In genomic region chr1:45620588-45621500, GRCh38 we compare ENCODE assay signal across 10 cellular contexts. TPM values are rescaled to one million over a fixed set of nuclear protein-coding genes. Genes with fewer than 3 reads are reported as not detected.
DNase-seq lines count a peak whose midpoint lies in the region; ATAC-seq, FAIRE-seq and TF ChIP-seq lines count a peak whose summit lies in the region.
"Had no signal": no experiment of that assay in that cellular context is flagged by ENCODE, and none has a peak within 500 bp of the region (broad histone marks: within the 10 kb centered on the region; RNA-seq: fewer than 3 reads in every experiment).

No MANE protein-coding gene starts in this region.

- 88% methylated on average over 17 of the region's 17 CpGs for WGBS in K562 (ENCODE audit: insufficient coverage, low coverage, missing lambda C conversion rate)

- POLR2A ChIA-PET in K562 (lab: Yijun Ruan, JAX) = interaction anchor here (0.6 to 1.7 kb wide), 5 partner anchors 9 to 634 kb away, joined by 3 to 5 read pairs (median 3); partner anchors contain the start of gene PRDX1

- TF ChIP-seq CTCF in 22Rv1 (IDR thresholded peaks at IDR 0.05) (no peak), GM20000 (IDR thresholded peaks at IDR 0.05; ENCODE audit: extremely low read depth, missing control alignments) (no peak), K562 (IDR thresholded peaks at IDR 0.05 in 2 of 3, conservative IDR thresholded peaks at IDR 0.05 in 1 of 3; ENCODE audit: insufficient read depth in 2 of 3, low read depth in 1 of 3, low read length in 3 of 3) (no peak), mucosa of descending colon (IDR thresholded peaks at IDR 0.05) (no peak)

- H4K20me1 ChIP-seq in K562 (replicated peaks; ENCODE audit: control insufficient read depth, insufficient read depth, low read length) = no peaks in the 10 kb centered on the region; the same call in none of the 2 replicates

- H3K36me3 ChIP-seq in K562 (ENCODE audit: control insufficient read depth, insufficient read depth, low read length) = peaks cover 71% of the 10 kb centered on the region
- H3K36me3 ChIP-seq in mucosa of descending colon (ENCODE audit: low read depth) = peaks cover 13% of the 10 kb centered on the region

- H2AFZ ChIP-seq in K562 (ENCODE audit: low read depth, low read length) = no peak overlapping the region

- H3K4me3 ChIP-seq in K562 (no peak overlapping the region), mucosa of descending colon (no peak overlapping the region)
- H3K4me3 ChIP-seq: MG63 had no signal

- no peaks in the 10 kb centered on the region for H3K27me3 ChIP-seq in K562 (ENCODE audit: control insufficient read depth in 2 of 2, insufficient read depth in 2 of 2, low read length in 2 of 2)
- H3K27me3 ChIP-seq: MG63 had no signal

- peak; percentile 21 for DNase-seq in GM20000 (ENCODE audit: low spot score)
- peak in 1 of 4 experiments; percentile 26 for DNase-seq in K562 (ENCODE audit: extremely low read depth in 1 of 4, low spot score in 3 of 4)
- no peak for DNase-seq in mucosa of descending colon
- DNase-seq in HuH-7 (ENCODE audit: low spot score) = no peak
- DNase-seq in hypothalamus (lab: John Stamatoyannopoulos, UW) = no peak
- DNase-seq in AG08396 (ENCODE audit: low spot score) = no peak
- DNase-seq in ecto neural progenitor cell (ENCODE audit: low spot score) = no peak
- DNase-seq: activated CD4-positive, CD25-positive, alpha-beta regulatory T cell; MG63 had no signal

- H3K9me3 ChIP-seq in K562 (replicated peaks; ENCODE audit: control insufficient read depth, insufficient read depth, low read depth, low read length) = no peaks in the 10 kb centered on the region
- no peaks in the 10 kb centered on the region for H3K9me3 ChIP-seq in mucosa of descending colon
- H3K9me3 ChIP-seq: MG63 had no signal

- no peaks in the 10 kb centered on the region for H3K79me2 ChIP-seq in K562 (ENCODE audit: control insufficient read depth, insufficient read depth, low read length)

- H3K4me2 ChIP-seq in K562 (ENCODE audit: insufficient read depth, low read length) = no peak overlapping the region

- no peaks in the 10 kb centered on the region for H3K9me1 ChIP-seq in K562 (ENCODE audit: control insufficient read depth, insufficient read depth, low read length)

- H3K27ac ChIP-seq in 22Rv1 (peak overlapping the region; percentile 43; the same call in 1 of the 2 replicates), K562 (ENCODE audit: extremely low read depth, low read depth, low read length) (no peak overlapping the region)

- intact Hi-C loops in K562 (cut with micrococcal nuclease) = no loop called here
- intact Hi-C loops in mucosa of descending colon (cut with DNase I, micrococcal nuclease) = no loop called here

- CTCF ChIA-PET in K562 (lab: Yijun Ruan, JAX; ENCODE audit: low intra/inter-chr PET ratio) = no interaction called here

- no peak overlapping the region for H3K9ac ChIP-seq in K562 (ENCODE audit: insufficient read depth in 1 of 2, low read depth in 2 of 2, low read length in 2 of 2)

- TF ChIP-seq POLR2A in K562 (conservative IDR thresholded peaks at IDR 0.05) = 0 out of 2 replicates have a peak, but pooled peaks have one; percentile 22

- BruUV-seq in K562 (replicated peaks; lab: Mats Ljungman, UMichigan) = no TSS peak

- no peak for TF ChIP-seq RAD21 in K562 (CRISPR knock-in tag; conservative IDR thresholded peaks at IDR 0.05 in 1 of 2, IDR thresholded peaks at IDR 0.05 in 1 of 2)

- no peak for TF ChIP-seq EP300 in K562 (IDR thresholded peaks at IDR 0.05; ENCODE audit: low read length)

- in situ Hi-C loops in K562 (cut with MboI) = no loop called here

- ATAC-seq in K562 = 0 out of 3 replicates have a peak, but pooled peaks have one; percentile 1
- peak; percentile 10 for ATAC-seq in mucosa of descending colon

- peaks cover 0 to 17% of the 10 kb centered on the region in 2 experiments; a peak in 2 of 5 replicates for H3K4me1 ChIP-seq in K562 (replicated peaks in 1 of 2; ENCODE audit: control insufficient read depth in 2 of 2, insufficient read depth in 2 of 2, low read length in 2 of 2)
- no peaks in the 10 kb centered on the region for H3K4me1 ChIP-seq in mucosa of descending colon (ENCODE audit: low read depth)

- no peak for FAIRE-seq in K562 (lab: Jason Lieb, UNC)

TF ChIP-seq in K562, 482 proteins besides CTCF, POLR2A, EP300 and RAD21:
- TF ChIP-seq NELFE (IDR thresholded peaks at IDR 0.05; ENCODE audit: insufficient read depth, insufficient read length) (no peak), ZNF143 (CRISPR knock-in tag; IDR thresholded peaks at IDR 0.05) (no peak), ZBTB33 (CRISPR knock-in tag; IDR thresholded peaks at IDR 0.05) (peak; percentile 67), GABPB2 (CRISPR knock-in tag; conservative IDR thresholded peaks at IDR 0.05) (0 out of 2 replicates have a peak, but pooled peaks have one; percentile 23), POLR2G (IDR thresholded peaks at IDR 0.05; ENCODE audit: low read depth, low read length) (peak; percentile 59), HNRNPL (IDR thresholded peaks at IDR 0.05; ENCODE audit: low read depth, low read length) (0 out of 2 replicates have a peak, but pooled peaks have one; percentile 29), ZKSCAN1 (IDR thresholded peaks at IDR 0.05; ENCODE audit: low read depth, low read length) (peak; percentile 52; the same call in 1 of the 2 replicates), RBM22 (IDR thresholded peaks at IDR 0.05; ENCODE audit: low read depth, low read length, poor library complexity, severe bottlenecking) (peak; percentile 4)
- TF ChIP-seq, protein P1, sequence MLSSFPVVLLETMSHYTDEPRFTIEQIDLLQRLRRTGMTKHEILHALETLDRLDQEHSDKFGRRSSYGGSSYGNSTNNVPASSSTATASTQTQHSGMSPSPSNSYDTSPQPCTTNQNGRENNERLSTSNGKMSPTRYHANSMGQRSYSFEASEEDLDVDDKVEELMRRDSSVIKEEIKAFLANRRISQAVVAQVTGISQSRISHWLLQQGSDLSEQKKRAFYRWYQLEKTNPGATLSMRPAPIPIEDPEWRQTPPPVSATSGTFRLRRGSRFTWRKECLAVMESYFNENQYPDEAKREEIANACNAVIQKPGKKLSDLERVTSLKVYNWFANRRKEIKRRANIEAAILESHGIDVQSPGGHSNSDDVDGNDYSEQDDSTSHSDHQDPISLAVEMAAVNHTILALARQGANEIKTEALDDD (IDR thresholded peaks at IDR 0.05) = 0 out of 2 replicates have a peak, but pooled peaks have one; percentile 8

RNA-seq across cellular contexts. Expression of gene CCDC17, which starts 3.0 kb away (rescaled TPM):
- total RNA-seq in K562 (2011; cell fraction: chromatin; rRNA removed; ENCODE audit: low replicate concordance) = 10.6 and 21.6 TPM in 2 replicates
- total RNA-seq in K562 (2011; cell fraction: nucleolus; rRNA removed) = 10.8 and 12.8 TPM in 2 replicates
- 9.5 and 12.6 TPM in 2 replicates for total RNA-seq in K562 (2011; cell fraction: nucleoplasm; rRNA removed)
- total RNA-seq in K562 (2014; rRNA removed) (0.82 and 2.1 TPM in 2 replicates), K562 (2014; rRNA removed; fragmentation: Illumina TruSeq; extraction: Trizol) (0.62 and 0.73 TPM in 2 replicates), K562 (2015; rRNA removed; fragmentation: Illumina TruSeq; extraction: Trizol) (1.1 and 1.3 TPM in 2 replicates), K562 (2021) (2.0 and 2.4 TPM in 2 replicates), mucosa of descending colon (1 to 10 TPM; 4.1 to 6.8 (median 6.0) TPM)
- polyA plus RNA-seq in K562 (2011; rRNA removed) (0.85 and 1.4 TPM in 2 replicates), K562 (2014; fragmentation: Illumina TruSeq; extraction: Trizol) (0.51 and 0.54 TPM in 2 replicates), K562 (2014; fragmentation: Nextera tagmentation; extraction: Ambion mirVana) (under 1 TPM; 0.20 TPM), K562 (2014; rRNA removed) (1.4 and 1.6 TPM in 2 replicates)
- 0.78 and 0.98 TPM in 2 replicates for polyA plus RNA-seq in K562 (2011; cell fraction: cytosol; rRNA removed)
- polyA plus RNA-seq in K562 (2011; cell fraction: nucleus; rRNA removed) = 9.2 and 13.3 TPM in 2 replicates
- polyA plus RNA-seq in K562 (2012) = 0.56 and 1.4 TPM in 2 replicates
- polyA minus RNA-seq in K562 (2011; rRNA and poly(A)+ RNA removed) = 1.3 and 1.7 TPM in 2 replicates
- 0.76 and 0.91 TPM in 2 replicates for polyA minus RNA-seq in K562 (2011; cell fraction: cytosol; rRNA and poly(A)+ RNA removed)
- polyA minus RNA-seq in K562 (2011; cell fraction: nucleus; rRNA and poly(A)+ RNA removed) = 3.5 and 3.7 TPM in 2 replicates

RNA-seq across cellular contexts. Expression of gene NASP, which starts 37.0 kb away (rescaled TPM):
- total RNA-seq in K562 (2011; cell fraction: chromatin; rRNA removed; ENCODE audit: low replicate concordance) = 238 and 493 TPM in 2 replicates
- 142 and 174 TPM in 2 replicates for total RNA-seq in K562 (2011; cell fraction: nucleolus; rRNA removed)
- 284 and 450 TPM in 2 replicates for total RNA-seq in K562 (2011; cell fraction: nucleoplasm; rRNA removed)
- total RNA-seq in K562 (2014; rRNA removed) (348 and 419 TPM in 2 replicates), K562 (2014; rRNA removed; fragmentation: Illumina TruSeq; extraction: Trizol) (452 and 498 TPM in 2 replicates), K562 (2015; rRNA removed; fragmentation: Illumina TruSeq; extraction: Trizol) (479 and 526 TPM in 2 replicates), K562 (2021) (297 and 341 TPM in 2 replicates), mucosa of descending colon (10 to 100 TPM; 51.5 to 69.1 (median 60.1) TPM)
- polyA plus RNA-seq in K562 (2011; rRNA removed) (279 and 361 TPM in 2 replicates), K562 (2014; fragmentation: Illumina TruSeq; extraction: Trizol) (471 and 546 TPM in 2 replicates), K562 (2014; fragmentation: Nextera tagmentation; extraction: Ambion mirVana) (100 to 1,000 TPM; 199 to 369 TPM), K562 (2014; rRNA removed) (496 and 578 TPM in 2 replicates)
- 164 and 221 TPM in 2 replicates for polyA plus RNA-seq in K562 (2011; cell fraction: cytosol; rRNA removed)
- polyA plus RNA-seq in K562 (2011; cell fraction: nucleus; rRNA removed) = 319 and 321 TPM in 2 replicates
- 265 and 362 TPM in 2 replicates for polyA plus RNA-seq in K562 (2012)
- polyA minus RNA-seq in K562 (2011; rRNA and poly(A)+ RNA removed) = 269 and 276 TPM in 2 replicates
- polyA minus RNA-seq in K562 (2011; cell fraction: cytosol; rRNA and poly(A)+ RNA removed) = 152 and 212 TPM in 2 replicates
- 132 and 189 TPM in 2 replicates for polyA minus RNA-seq in K562 (2011; cell fraction: nucleus; rRNA and poly(A)+ RNA removed)
